In genomic region chr4:49147143-49147542, GRCh38 we compare ENCODE assay signal across 7 cellular contexts.
DNase-seq lines count a peak whose midpoint lies in the region; ATAC-seq and TF ChIP-seq lines count a peak whose summit lies in the region.
"Not testable (repeated sequence)": the region's sequence is repeated elsewhere in the genome, so short reads cannot be mapped to it uniquely, and the experiment has no call there.

No MANE protein-coding gene starts in this region.

- not testable (repeated sequence) for H3K27me3 Mint-ChIP-seq in effector memory CD8-positive, alpha-beta T cell; memory B cell

- not testable (repeated sequence) for H3K4me1 Mint-ChIP-seq in effector memory CD8-positive, alpha-beta T cell (ENCODE audit: low read depth in 2 of 2)
- peaks cover 13% of the 10 kb centered on the region for H3K4me1 Mint-ChIP-seq in memory B cell

- not testable (repeated sequence) for H4K91ac ChIP-seq in IMR-90 (ENCODE audit: insufficient read depth, low read depth, low read length)

- H2AFZ ChIP-seq in IMR-90 (replicated peaks; ENCODE audit: low read length, poor library complexity): not testable (repeated sequence)

- WGBS in IMR-90 (ENCODE audit: extremely low coverage in 2 of 2, insufficient read length in 1 of 2), 2 experiments: 39% methylated on average over 6 of the region's 7 CpGs; no CpG with 5 or more reads in 1 of the 2 experiments

- not testable (repeated sequence) for H3K36me3 ChIP-seq in IMR-90 (ENCODE audit: control insufficient read depth, insufficient read depth, low read length)

- not testable (repeated sequence) for DNase-seq in IMR-90; effector memory CD8-positive, alpha-beta T cell; memory B cell (ENCODE audit: low spot score in 2 of 2)

- not testable (repeated sequence) for H3K14ac ChIP-seq in IMR-90 (replicated peaks; ENCODE audit: low read depth, low read length)

- not testable (repeated sequence) for BruUV-seq in IMR-90 (replicated peaks; lab: Mats Ljungman, UMichigan)

- intact Hi-C loops in IMR-90 (cut with micrococcal nuclease): not testable (repeated sequence)

- not testable (repeated sequence) for H3K4me3 ChIP-seq in IMR-90 (ENCODE audit: insufficient read depth, low read depth, low read length)

- POLR2A ChIA-PET in IMR-90 (lab: Charles Lee; ENCODE audit: unreplicated experiment): not testable (repeated sequence)

- H3K4me3 Mint-ChIP-seq in effector memory CD8-positive, alpha-beta T cell; memory B cell: not testable (repeated sequence)

- not testable (repeated sequence) for H3K27ac ChIP-seq in IMR-90 (ENCODE audit: insufficient read depth, low read length)

- not testable (repeated sequence) for H3K4me2 ChIP-seq in IMR-90 (ENCODE audit: low read depth, low read length)

- not testable (repeated sequence) for TF ChIP-seq POLR2A in IMR-90 (IDR thresholded peaks at IDR 0.05; ENCODE audit: low read depth, low read length)

- H3K27ac Mint-ChIP-seq in effector memory CD8-positive, alpha-beta T cell; memory B cell: not testable (repeated sequence)

- not testable (repeated sequence) for H2AK5ac ChIP-seq in IMR-90 (ENCODE audit: low read depth, low read length)

- H3K9ac ChIP-seq in IMR-90 (ENCODE audit: low read depth, low read length): not testable (repeated sequence)

- CTCF ChIA-PET in IMR-90 (lab: Yijun Ruan, JAX): not testable (repeated sequence)

- not testable (repeated sequence) for H2AK9ac ChIP-seq in IMR-90 (replicated peaks; ENCODE audit: low read depth, low read length, poor library complexity)

- H4K8ac ChIP-seq in IMR-90 (ENCODE audit: low read depth in 2 of 2, low read length in 2 of 2): not testable (repeated sequence)

- H4K5ac ChIP-seq in IMR-90 (ENCODE audit: low read depth, low read length): not testable (repeated sequence)

- H3K27me3 ChIP-seq in IMR-90 (ENCODE audit: control insufficient read depth, insufficient read depth, low read length): not testable (repeated sequence)

- peak; percentile 55 for ATAC-seq in GM18868 (IDR thresholded peaks at IDR 0.05; ENCODE audit: unreplicated experiment)
- peak; percentile 51 for ATAC-seq in GM21381 (IDR thresholded peaks at IDR 0.05; ENCODE audit: unreplicated experiment)
- peak; percentile 55 for ATAC-seq in HG02759 (IDR thresholded peaks at IDR 0.05; ENCODE audit: unreplicated experiment)
- peak; percentile 56 for ATAC-seq in HG03135 (IDR thresholded peaks at IDR 0.05; ENCODE audit: unreplicated experiment)
- ATAC-seq in IMR-90 (ENCODE audit: low read depth): peak; percentile 43
- peak; percentile 40 for ATAC-seq in effector memory CD8-positive, alpha-beta T cell (replicated peaks)
- peak; percentile 33 for ATAC-seq in memory B cell (ENCODE audit: low read depth)

- not testable (repeated sequence) for H3K56ac ChIP-seq in IMR-90 (ENCODE audit: extremely low read depth, insufficient read depth, low read length)

- H3K9me3 Mint-ChIP-seq in effector memory CD8-positive, alpha-beta T cell: peaks cover 45 to 46% of the 10 kb centered on the region in 2 donors
- H3K9me3 Mint-ChIP-seq in memory B cell: peaks cover 60% of the 10 kb centered on the region

- not testable (repeated sequence) for H2BK20ac ChIP-seq in IMR-90 (ENCODE audit: low read depth, low read length)

- not testable (repeated sequence) for H3K23ac ChIP-seq in IMR-90 (ENCODE audit: low read depth, low read length)

- H3K4ac ChIP-seq in IMR-90 (ENCODE audit: low read depth, low read length): not testable (repeated sequence)

- not testable (repeated sequence) for H4K20me1 ChIP-seq in IMR-90 (ENCODE audit: insufficient read depth, low read length)

- H3K9me1 ChIP-seq in IMR-90 (ENCODE audit: insufficient read depth, low read length): not testable (repeated sequence)

- TF ChIP-seq CTCF in IMR-90 (conservative IDR thresholded peaks at IDR 0.05; ENCODE audit: low read depth, low read length): not testable (repeated sequence)

- TF ChIP-seq RAD21 in IMR-90 (IDR thresholded peaks at IDR 0.05; ENCODE audit: low read length): not testable (repeated sequence)

- not testable (repeated sequence) for H3K79me1 ChIP-seq in IMR-90 (ENCODE audit: low read depth in 1 of 2, low read length in 2 of 2)

- in situ Hi-C loops in IMR-90 (cut with MboI; ENCODE audit: low sequenced_read_pairs): not testable (repeated sequence)

- H2BK15ac ChIP-seq in IMR-90 (ENCODE audit: low read depth, low read length): not testable (repeated sequence)

- dilution Hi-C loops in IMR-90 (cut with HindIII; ENCODE audit: low sequenced_read_pairs, unreplicated experiment): not testable (repeated sequence)

- not testable (repeated sequence) for H3K18ac ChIP-seq in IMR-90 (ENCODE audit: low read depth, low read length)

- peaks cover 50% of the 10 kb centered on the region for H3K9me3 ChIP-seq in IMR-90 (ENCODE audit: control insufficient read depth, insufficient read depth, low read length)

- peak overlapping the region; percentile 1 for H2BK5ac ChIP-seq in IMR-90 (ENCODE audit: low read depth, low read length, poor library complexity, severe bottlenecking)

- H3K36me3 Mint-ChIP-seq in effector memory CD8-positive, alpha-beta T cell (ENCODE audit: insufficient read depth): not testable (repeated sequence)
- H3K36me3 Mint-ChIP-seq in memory B cell: peaks cover 39% of the 10 kb centered on the region

- not testable (repeated sequence) for H2BK120ac ChIP-seq in IMR-90 (ENCODE audit: low read depth, low read length)

- not testable (repeated sequence) for H3K4me1 ChIP-seq in IMR-90 (ENCODE audit: control insufficient read depth, insufficient read depth, low read length)
